ENCODE assay signal across 8 cellular contexts in the genomic region with DNA sequence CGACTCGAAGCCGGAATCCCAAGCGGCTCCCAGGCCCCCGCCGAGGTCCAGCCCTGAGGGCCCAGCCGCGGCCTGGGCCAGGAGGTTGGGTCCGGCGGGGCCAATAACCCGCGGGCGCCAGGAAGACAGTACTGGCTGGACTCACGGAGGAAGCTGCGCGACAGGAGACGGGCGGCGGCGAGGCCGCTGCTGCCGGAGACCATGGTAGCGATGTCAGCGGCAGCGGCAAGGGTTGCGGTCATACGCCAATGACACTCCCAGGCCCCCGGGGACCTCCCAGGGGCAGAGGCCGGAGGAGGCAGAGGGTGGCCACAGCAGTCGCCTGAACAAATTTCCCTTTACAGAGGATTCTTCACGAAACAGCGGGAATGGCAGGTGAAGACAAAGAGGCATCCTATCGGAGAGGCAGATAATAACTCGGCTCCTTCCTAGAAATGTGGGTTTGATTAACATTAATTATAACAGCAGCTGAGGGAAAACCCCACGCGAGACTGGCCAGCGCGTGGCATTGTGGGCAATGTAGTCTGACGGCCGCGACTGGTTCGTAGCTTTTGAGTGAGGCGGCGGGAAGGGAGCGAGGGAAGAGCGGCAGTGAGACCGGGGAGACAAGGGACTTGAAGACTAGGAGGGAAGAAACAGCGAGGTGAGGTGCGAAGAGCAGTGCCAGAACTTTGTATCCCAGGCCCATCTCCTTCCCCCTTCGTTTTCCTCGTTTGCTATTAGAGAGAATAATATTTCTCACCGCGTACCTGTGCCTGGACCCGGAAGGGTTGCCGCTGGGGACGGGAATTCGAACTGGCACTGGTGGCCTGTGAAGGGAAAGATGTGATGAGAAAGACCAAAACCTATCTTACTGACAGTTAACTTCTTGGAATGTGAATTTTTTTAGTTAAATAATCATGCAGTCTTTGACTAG. TPM values are rescaled to one million over a fixed set of nuclear protein-coding genes. Genes with fewer than 3 reads are reported as not detected.
A peak's percentile ranks its signal among the peaks of the same experiment; 100 is the strongest.
DNase-seq lines count a peak whose midpoint lies in the region; ATAC-seq, FAIRE-seq and TF ChIP-seq lines count a peak whose summit lies in the region.

A gene (minus strand): TSS at position 253 of the 916 bp plus-strand sequence. CDS start 11 bp downstream, at position 242.

- CTCF ChIA-PET in OCI-LY7 (lab: Charles Lee; ENCODE audit: unreplicated experiment): no interaction called here

- peak within 1 kb of the TSS; percentile 97 for H2AFZ ChIP-seq in OCI-LY7 (ENCODE audit: low read length)

- DNase-seq in D721Med (ENCODE audit: insufficient read length, low spot score) (peak; percentile 39), HuH-7.5 (ENCODE audit: low spot score) (peak; percentile 64), OCI-LY7 (ENCODE audit: low spot score) (peak; percentile 92), activated T-cell treated with anti-CD3 and anti-CD28 coated beads for 1 hour (ENCODE audit: low read depth) (peak; percentile 72), epidermal melanocyte (ENCODE audit: insufficient read length, low spot score) (peak; percentile 71), middle frontal gyrus (ENCODE audit: extremely low spot score, low spot score) (peak; percentile 82)
- peak; percentile 55 to 71 for DNase-seq in stimulated activated CD8-positive, alpha-beta memory T cell treated with anti-CD3 and anti-CD28 coated beads, Interleukin-4, amount 100 ng/mL, for 1 hour (ENCODE audit: low read depth in 2 of 2, low spot score in 1 of 2)

- FAIRE-seq in D721Med (lab: Jason Lieb, UNC): no peak

- peaks cover 12% of the 10 kb centered on the region for H4K20me1 ChIP-seq in OCI-LY7 (ENCODE audit: insufficient read depth, low read length)

- H3K27ac ChIP-seq in OCI-LY7 (ENCODE audit: low read depth, low read length, poor library complexity, severe bottlenecking): peak within 1 kb of the TSS; percentile 36

- H3K9me2 ChIP-seq in OCI-LY7 (ENCODE audit: insufficient read depth, low read length): no peaks in the 10 kb centered on the region

- intact Hi-C loops in OCI-LY7 (cut with micrococcal nuclease; ENCODE audit: unreplicated experiment): no loop called here

- H3K79me2 ChIP-seq in OCI-LY7 (ENCODE audit: insufficient read depth, low read depth, low read length): peaks cover 43% of the 10 kb centered on the region

- peak within 1 kb of the TSS; percentile 96 for H3K4me2 ChIP-seq in OCI-LY7 (ENCODE audit: low read length)

- H3K36me3 ChIP-seq in OCI-LY7 (ENCODE audit: insufficient read depth, low read length): peaks cover 13% of the 10 kb centered on the region

- TF ChIP-seq CTCF in D721Med (IDR thresholded peaks at IDR 0.05; ENCODE audit: insufficient read depth, missing control alignments) (no peak), OCI-LY7 (conservative IDR thresholded peaks at IDR 0.05; ENCODE audit: low read length) (no peak; the same call in 1 of the 2 replicates)

- H3K4me1 ChIP-seq in OCI-LY7 (ENCODE audit: insufficient read depth, low read length, poor library complexity, severe bottlenecking): peaks cover 22% of the 10 kb centered on the region

- ATAC-seq in GM21526 (IDR thresholded peaks at IDR 0.05; ENCODE audit: low FRiP score, unreplicated experiment): peak; percentile 96

- POLR2A ChIA-PET in OCI-LY7 (lab: Charles Lee): interaction anchor here (0.9 to 1.5 kb wide), 4 partner anchors 9 to 439 kb away, joined by 3 to 4 read pairs (median 3); no protein-coding TSS in a partner anchor

- H3K9me3 ChIP-seq in OCI-LY7 (ENCODE audit: low read length): no peaks in the 10 kb centered on the region

- peak within 1 kb of the TSS; percentile 97 for H3K4me3 ChIP-seq in OCI-LY7 (ENCODE audit: low read depth, low read length, poor library complexity, severe bottlenecking)

- BruUV-seq in OCI-LY7 (replicated peaks; lab: Mats Ljungman, UMichigan): no TSS peak

RNA-seq across cellular contexts. Expression of the gene that starts here (rescaled TPM):
- 47.5 and 50.6 TPM in 2 replicates for total RNA-seq in OCI-LY7 (2014; rRNA removed; shearing (Covaris generic))
- total RNA-seq in OCI-LY7 (2022): 62.3 and 66.4 TPM in 2 replicates

Comparison
In these comparisons a context has a peak if more than half of its experiments do, and no peak if none do; other contexts are left out.
1. Peak in every context shown above with its lines: DNase-seq, ATAC-seq, H3K4me3 ChIP-seq and H3K27ac ChIP-seq.
2. DNase-seq: peak in every context shown above with its lines; median percentile 92 in OCI-LY7; 82 in middle frontal gyrus; 72 in activated T-cell treated with anti-CD3 and anti-CD28 coated beads for 1 hour; 71 in epidermal melanocyte; 64 in HuH-7.5; 63 in stimulated activated CD8-positive, alpha-beta memory T cell treated with anti-CD3 and anti-CD28 coated beads, Interleukin-4, amount 100 ng/mL, for 1 hour; 39 in D721Med.